In the genomic region with DNA sequence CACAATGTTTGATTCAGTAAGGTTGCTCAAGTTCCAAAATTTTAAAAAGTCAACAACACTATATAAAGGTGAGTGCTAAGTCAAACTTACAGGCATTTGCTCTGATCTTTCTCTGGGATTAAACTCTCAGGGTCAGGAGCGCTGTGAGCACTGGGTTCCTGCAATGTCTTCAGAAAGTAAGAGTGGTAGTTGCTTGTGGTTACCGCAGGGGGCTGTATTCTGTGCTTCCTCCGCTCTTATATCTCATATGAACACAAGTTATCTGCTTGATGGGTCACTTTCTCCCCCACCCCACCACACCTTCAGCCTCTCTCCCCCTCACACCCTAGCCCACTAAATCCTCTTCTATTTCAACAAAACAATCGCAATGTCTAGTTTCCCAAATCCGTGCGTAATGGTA, we compare ENCODE assay signal across 21 cellular contexts.
A peak's percentile ranks its signal among the peaks of the same experiment; 100 is the strongest.
DNase-seq lines count a peak whose midpoint lies in the region; ATAC-seq and TF ChIP-seq lines count a peak whose summit lies in the region.
"Had no signal": no experiment of that assay in that cellular context is flagged by ENCODE, and none has a peak within 500 bp of the region (broad histone marks: within the 10 kb centered on the region; RNA-seq: fewer than 3 reads in every experiment).

No MANE protein-coding gene starts in this region.

- H3K4me2 ChIP-seq in H9 (ENCODE audit: insufficient read depth, insufficient read length, low read length) (no peak overlapping the region), SK-N-SH (no peak overlapping the region)
- H3K4me2 ChIP-seq: KMS-11 had no signal

- H3K27me3 Mint-ChIP-seq in H9 (ENCODE audit: low read depth): no peaks in the 10 kb centered on the region
- no peaks in the 10 kb centered on the region for H3K27me3 Mint-ChIP-seq in activated CD4-positive, alpha-beta T cell treated with anti-CD3 and anti-CD28 coated beads, Interleukin-2, amount 10 ng/mL, durations not matched to agents 7 days and 5 days
- H3K27me3 Mint-ChIP-seq: B cell had no signal

- H2BK5ac ChIP-seq in H9 (ENCODE audit: insufficient read length, low read length): no peak overlapping the region

- no peak overlapping the region for H3K27ac Mint-ChIP-seq in H9
- H3K27ac Mint-ChIP-seq in activated CD4-positive, alpha-beta T cell treated with anti-CD3 and anti-CD28 coated beads, Interleukin-2, amount 10 ng/mL, durations not matched to agents 7 days and 5 days: no peak overlapping the region
- H3K27ac Mint-ChIP-seq: activated T-helper 2 cell treated with anti-CD3 and anti-CD28 coated beads, Interferon-gamma antibody, Interleukin-2, Interleukin-4, amounts not matched to agents 10 μg/mL and 5 μg/mL and 100 μg/mL, durations not matched to agents 14 hours and 24 hours and 36 hours; B cell; natural killer cell; T-cell had no signal

- DNase-seq in ELR (ENCODE audit: low read depth) (peak; percentile 0), H9 (no peak), SK-N-SH (no peak), kidney epithelial cell (ENCODE audit: low read depth) (no peak), SIG-M5 treated with dmso at 0.1 percent for 504 hours (lab: John Stamatoyannopoulos, UW; ENCODE audit: unreplicated experiment) (no peak), Ammon's horn (ENCODE audit: low spot score) (no peak)
- DNase-seq in activated CD4-positive, alpha-beta T cell treated with anti-CD3 and anti-CD28 coated beads, Interleukin-2, amount 10 ng/mL, durations not matched to agents 7 days and 5 days: no peak
- DNase-seq: DMS153, glutamatergic neuron, natural killer cell, NCI-H1417, NCI-H2171 treated with DMSO at 0.1 percent for 48 hours, NCI-H774, RPMI8226, T-cell, WERI-Rb-1 had no signal

- H3K4me3 ChIP-seq in SK-N-SH (ENCODE audit: low read depth in 2 of 2, low read length in 1 of 2) (no peak overlapping the region), kidney epithelial cell (ENCODE audit: low read depth, low read length) (no peak overlapping the region)

- H4K91ac ChIP-seq in H9 (ENCODE audit: insufficient read length, low read depth, low read length): no peak overlapping the region

- H2AK5ac ChIP-seq in H9 (ENCODE audit: insufficient read length, low read length): no peak overlapping the region

- POLR2A ChIA-PET in SK-N-SH (lab: Yijun Ruan, JAX): no interaction called here
- POLR2A ChIA-PET in activated CD4-positive, alpha-beta T cell treated with anti-CD3 and anti-CD28 coated beads, Interleukin-2, amount 10 ng/mL, durations not matched to agents 7 days and 5 days (lab: Charles Lee): no interaction called here

- H3K36me3 ChIP-seq in SK-N-SH (replicated peaks in 1 of 2; ENCODE audit: control insufficient read depth in 1 of 2, insufficient read depth in 2 of 2, low read length in 1 of 2) (no peaks in the 10 kb centered on the region), kidney epithelial cell (ENCODE audit: control insufficient read depth, insufficient read depth, low read length) (no peaks in the 10 kb centered on the region)
- H3K36me3 ChIP-seq: WERI-Rb-1 had no signal

- no peak overlapping the region for H3K4ac ChIP-seq in H9 (ENCODE audit: low read depth, low read length)

- no peak overlapping the region for H3K23ac ChIP-seq in H9 (ENCODE audit: insufficient read length, low read depth, low read length)

- H3K27ac ChIP-seq in H9 (ENCODE audit: insufficient read length, low read depth, low read length) (no peak overlapping the region), SK-N-SH (ENCODE audit: low read depth in 2 of 2, low read length in 1 of 2) (no peak overlapping the region)
- H3K27ac ChIP-seq: KMS-11, WERI-Rb-1 had no signal

- H3K4me1 ChIP-seq in H9 (ENCODE audit: insufficient read depth, low read length): peaks cover 5% of the 10 kb centered on the region; the same call in 1 of the 2 replicates
- H3K4me1 ChIP-seq in SK-N-SH (ENCODE audit: control insufficient read depth in 1 of 2, insufficient read depth in 2 of 2, low read depth in 1 of 2, low read length in 1 of 2): no peaks in the 10 kb centered on the region

- H3K9me3 Mint-ChIP-seq in H9: no peaks in the 10 kb centered on the region
- no peaks in the 10 kb centered on the region for H3K9me3 Mint-ChIP-seq in activated CD4-positive, alpha-beta T cell treated with anti-CD3 and anti-CD28 coated beads, Interleukin-2, amount 10 ng/mL, durations not matched to agents 7 days and 5 days
- H3K9me3 Mint-ChIP-seq: activated T-helper 2 cell treated with anti-CD3 and anti-CD28 coated beads, Interferon-gamma antibody, Interleukin-2, Interleukin-4, amounts not matched to agents 10 μg/mL and 5 μg/mL and 100 μg/mL, durations not matched to agents 14 hours and 24 hours and 36 hours; T-cell had no signal

- ATAC-seq in GM18520 (IDR thresholded peaks at IDR 0.05; ENCODE audit: unreplicated experiment): no peak
- ATAC-seq: esophagus mucosa, natural killer cell, T-cell had no signal

- H3K79me2 ChIP-seq in H9 (ENCODE audit: insufficient read depth, low read length): no peaks in the 10 kb centered on the region
- H3K79me2 ChIP-seq in SK-N-SH (ENCODE audit: insufficient read depth): no peaks in the 10 kb centered on the region; the same call in 1 of the 2 replicates

- H3K27me3 ChIP-seq in H9 (ENCODE audit: insufficient read depth, low read length) (no peaks in the 10 kb centered on the region), SK-N-SH (ENCODE audit: insufficient read depth) (no peaks in the 10 kb centered on the region), kidney epithelial cell (ENCODE audit: control insufficient read depth, insufficient read depth, low read length) (no peaks in the 10 kb centered on the region)

- H3K4me1 Mint-ChIP-seq in H9: peaks cover 34 to 38% of the 10 kb centered on the region in 2 experiments
- no peaks in the 10 kb centered on the region for H3K4me1 Mint-ChIP-seq in activated CD4-positive, alpha-beta T cell treated with anti-CD3 and anti-CD28 coated beads, Interleukin-2, amount 10 ng/mL, durations not matched to agents 7 days and 5 days
- H3K4me1 Mint-ChIP-seq: B cell, natural killer cell, T-cell had no signal

- no peaks in the 10 kb centered on the region for H3K23me2 ChIP-seq in H9 (ENCODE audit: insufficient read length, low read depth, low read length, poor library complexity, severe bottlenecking)

- H3T11ph ChIP-seq in H9 (ENCODE audit: low read length): no peak overlapping the region

- H3F3A ChIP-seq in SK-N-SH (replicated peaks; ENCODE audit: insufficient read depth): no peaks in the 10 kb centered on the region

- H2BK12ac ChIP-seq in H9 (ENCODE audit: insufficient read length, low read depth, low read length): no peak overlapping the region

- CTCF ChIA-PET in SK-N-SH (lab: Yijun Ruan, JAX): no interaction called here
- CTCF ChIA-PET in activated CD4-positive, alpha-beta T cell treated with anti-CD3 and anti-CD28 coated beads, Interleukin-2, amount 10 ng/mL, durations not matched to agents 7 days and 5 days (lab: Charles Lee): no interaction called here

- H3K9me3 ChIP-seq in H9 (ENCODE audit: control insufficient read depth, low read depth, low read length) (no peaks in the 10 kb centered on the region), SK-N-SH (no peaks in the 10 kb centered on the region)

- H3K9me2 ChIP-seq in SK-N-SH: no peaks in the 10 kb centered on the region

- H3K79me1 ChIP-seq in H9 (ENCODE audit: insufficient read depth, low read depth, low read length, poor library complexity, severe bottlenecking): no peaks in the 10 kb centered on the region

- H3K4me3 Mint-ChIP-seq in H9: no peak overlapping the region
- no peak overlapping the region for H3K4me3 Mint-ChIP-seq in activated CD4-positive, alpha-beta T cell treated with anti-CD3 and anti-CD28 coated beads, Interleukin-2, amount 10 ng/mL, durations not matched to agents 7 days and 5 days
- H3K4me3 Mint-ChIP-seq: B cell, natural killer cell, T-cell had no signal

- H4K8ac ChIP-seq in H9 (replicated peaks; ENCODE audit: insufficient read length, low read depth, low read length): no peak overlapping the region

- H4K5ac ChIP-seq in H9 (ENCODE audit: insufficient read length, low read depth, low read length): no peak overlapping the region

- no peak overlapping the region for H3K14ac ChIP-seq in H9 (ENCODE audit: insufficient read depth, low read length)

- no peak overlapping the region for H2BK120ac ChIP-seq in H9 (ENCODE audit: low read depth, low read length, poor library complexity, severe bottlenecking)

- no peak for TF ChIP-seq RAD21 in SK-N-SH (IDR thresholded peaks at IDR 0.05; ENCODE audit: low read length)

- H2AFZ ChIP-seq in H9 (ENCODE audit: low read length) (no peak overlapping the region), SK-N-SH (ENCODE audit: low read depth) (no peak overlapping the region)

- no peaks in the 10 kb centered on the region for H4K20me1 ChIP-seq in H9 (ENCODE audit: control insufficient read depth, insufficient read depth, insufficient read length)
- H4K20me1 ChIP-seq in SK-N-SH (ENCODE audit: insufficient read depth): no peaks in the 10 kb centered on the region

- H3K56ac ChIP-seq in H9 (ENCODE audit: insufficient read length, low read depth, low read length): no peak overlapping the region

- TF ChIP-seq CTCF in H9 (conservative IDR thresholded peaks at IDR 0.05): peak; percentile 60
- TF ChIP-seq CTCF in SK-N-SH (IDR thresholded peaks at IDR 0.05): peak; percentile 32
- peak; percentile 14 for TF ChIP-seq CTCF in kidney epithelial cell (IDR thresholded peaks at IDR 0.05; ENCODE audit: insufficient read depth, low read length, poor library complexity, severe bottlenecking)

- H3K9ac ChIP-seq in H9 (ENCODE audit: extremely low read depth, insufficient read length, low read length) (no peak overlapping the region), SK-N-SH (no peak overlapping the region)
- H3K9ac ChIP-seq: KMS-11 had no signal

- no peak overlapping the region for H2BK20ac ChIP-seq in H9 (ENCODE audit: low read depth, low read length, poor library complexity, severe bottlenecking)

- no peak overlapping the region for H2BK15ac ChIP-seq in H9 (ENCODE audit: low read depth, low read length)

- H3K36me3 Mint-ChIP-seq in H9 (ENCODE audit: insufficient read depth in 1 of 3, low read depth in 3 of 3): no peaks in the 10 kb centered on the region
- no peaks in the 10 kb centered on the region for H3K36me3 Mint-ChIP-seq in activated CD4-positive, alpha-beta T cell treated with anti-CD3 and anti-CD28 coated beads, Interleukin-2, amount 10 ng/mL, durations not matched to agents 7 days and 5 days (ENCODE audit: low read depth)
- H3K36me3 Mint-ChIP-seq: natural killer cell, T-cell had no signal

- no peak overlapping the region for H3K18ac ChIP-seq in H9 (ENCODE audit: insufficient read length, low read depth, low read length)

- no peak for TF ChIP-seq EP300 in SK-N-SH (IDR thresholded peaks at IDR 0.05; ENCODE audit: borderline replicate concordance in 1 of 2, low read depth in 1 of 2, low read length in 1 of 2)

- WGBS in H9 (ENCODE audit: extremely low coverage, insufficient read length, low lambda C conversion rate): no CpG with 5 or more reads among the region's 6 CpGs
- WGBS in SK-N-SH (ENCODE audit: low lambda C conversion rate): 66% methylated on average over 6 of the region's 6 CpGs

TF ChIP-seq in SK-N-SH, 30 proteins besides CTCF, POLR2A, EP300 and RAD21 (continues in another document):
- no peak for TF ChIP-seq SIN3A (IDR thresholded peaks at IDR 0.05; ENCODE audit: borderline replicate concordance, low read depth, low read length)
